25 cellular contexts compared by ENCODE assay signal in genomic region chr11:120091701-120092100, GRCh38. TPM values are rescaled to one million over a fixed set of nuclear protein-coding genes. Genes with fewer than 3 reads are reported as not detected.
"Had no signal": no experiment of that assay in that cellular context is flagged by ENCODE, and none has a peak within 500 bp of the region (broad histone marks: within the 10 kb centered on the region; RNA-seq: fewer than 3 reads in every experiment).

No MANE protein-coding gene starts in this region.

- H3K27me3 ChIP-seq: cardiac muscle cell had no signal

- ATAC-seq: activated CD8-positive, alpha-beta memory T cell treated with anti-CD3 and anti-CD28 coated beads, Interleukin-2, amount 10 ng/mL, durations not matched to agents 7 days and 5 days; T-helper 17 cell; WTC11 had no signal

- H3K36me3 ChIP-seq: cardiac muscle cell had no signal

- H3K27ac ChIP-seq: cardiac muscle cell had no signal

- DNase-seq: activated CD4-positive, alpha-beta T cell treated with anti-CD3 and anti-CD28 coated beads for 48 hours; activated CD4-positive, alpha-beta T cell treated with anti-CD3 and anti-CD28 coated beads, Interleukin-2, amount 50 U/mL, for 4 hours; activated CD4-positive, CD25-positive, alpha-beta regulatory T cell treated with anti-CD3 and anti-CD28 coated beads, Interleukin-2, amount 50 U/mL, for 72 hours; activated CD8-positive, alpha-beta memory T cell treated with anti-CD3 and anti-CD28 coated beads, Interleukin-2, amount 10 ng/mL, durations not matched to agents 7 days and 5 days; activated effector memory CD4-positive, alpha-beta T cell treated with Interleukin-2 at 50 U/mL for 16 hours; activated naive CD4-positive, alpha-beta T cell; activated T-cell treated with anti-CD3 and anti-CD28 coated beads, Interleukin-2, amount 50 U/mL, for 24 hours; KG1; NCI-H1092; NCI-H1417; NCI-H2029 treated with DMSO at 0.1 percent for 48 hours; NCI-H345; NCI-H510A; NCI-H526 treated with DMSO at 0.1 percent for 48 hours; NCI-H82; SIG-M5; T-helper 17 cell; T-helper 9 cell had no signal

- H3K4me3 ChIP-seq: cardiac muscle cell had no signal

- FAIRE-seq: astrocyte had no signal

RNA-seq across cellular contexts. Expression of gene TRIM29, which starts 46.2 kb away (rescaled TPM):
- total RNA-seq: activated CD8-positive, alpha-beta memory T cell treated with anti-CD3 and anti-CD28 coated beads, Interleukin-2, amount 10 ng/mL, durations not matched to agents 7 days and 5 days; activated T-helper 1 cell treated with anti-CD3 and anti-CD28 coated beads, Interleukin-12 subunit alpha, Interleukin-12 subunit beta, Interleukin-2, Interleukin-4 antibody, amounts not matched to agents 30 ng/mL and 10 ng/mL and 1 ng/mL, durations not matched to agents 14 hours and 24 hours and 36 hours; cardiac muscle cell; LHCN-M2; OCI-LY7; RPMI7951; T-helper 17 cell had no signal
- polyA plus RNA-seq: cardiac muscle cell had no signal
